10 cellular contexts compared by ENCODE assay signal in genomic region chr1:170067253-170067819, GRCh38. TPM values are rescaled to one million over a fixed set of nuclear protein-coding genes. Genes with fewer than 3 reads are reported as not detected.
DNase-seq lines count a peak whose midpoint lies in the region; ATAC-seq, FAIRE-seq and TF ChIP-seq lines count a peak whose summit lies in the region.
"Had no signal": no experiment of that assay in that cellular context is flagged by ENCODE, and none has a peak within 500 bp of the region (broad histone marks: within the 10 kb centered on the region; RNA-seq: fewer than 3 reads in every experiment).

No MANE protein-coding gene starts in this region.

- FAIRE-seq in endothelial cell of umbilical vein (lab: Jason Lieb, UNC), result peak; percentile 57

- H4K20me1 ChIP-seq in DND-41 (ENCODE audit: insufficient read depth, low read length) (no peaks in the 10 kb centered on the region), endothelial cell of umbilical vein (replicated peaks; ENCODE audit: control insufficient read depth, extremely low read depth, insufficient read depth, low read length) (no peaks in the 10 kb centered on the region)

- H3K9me3 ChIP-seq in DND-41 (ENCODE audit: insufficient read depth, low read length, severe bottlenecking) (no peaks in the 10 kb centered on the region), endothelial cell of umbilical vein (replicated peaks; ENCODE audit: control insufficient read depth, insufficient read depth, low read length) (no peaks in the 10 kb centered on the region)

- no peak overlapping the region for H3K4me3 ChIP-seq in DND-41 (ENCODE audit: low read depth in 1 of 2, low read length in 2 of 2)
- no peak overlapping the region for H3K4me3 ChIP-seq in endothelial cell of umbilical vein (replicated peaks in 1 of 3; ENCODE audit: insufficient read depth in 1 of 3, low read depth in 1 of 3, low read length in 3 of 3)

- dilution Hi-C loops in endothelial cell of umbilical vein (cut with MboI; ENCODE audit: extremely low pct_ligation_motif_present, low sequenced_read_pairs), result no loop called here

- H3K4me1 ChIP-seq in DND-41 (ENCODE audit: insufficient read depth, low read length), result peaks cover 44% of the 10 kb centered on the region
- H3K4me1 ChIP-seq in endothelial cell of umbilical vein (ENCODE audit: control insufficient read depth, extremely low read depth, insufficient read depth, low read length), result no peaks in the 10 kb centered on the region

- H3K9ac ChIP-seq in DND-41 (ENCODE audit: low read depth, low read length) (0 out of 2 replicates have a peak overlapping the region, but pooled peaks have one; percentile 50), endothelial cell of umbilical vein (replicated peaks; ENCODE audit: extremely low read depth, insufficient read depth, low read length) (no peak overlapping the region)

- H2AFZ ChIP-seq in DND-41 (ENCODE audit: low read depth, low read length) (no peak overlapping the region), endothelial cell of umbilical vein (ENCODE audit: low read depth, low read length) (no peak overlapping the region)

- no peaks in the 10 kb centered on the region for H3K36me3 ChIP-seq in DND-41 (ENCODE audit: insufficient read depth, low read length)
- H3K36me3 ChIP-seq in endothelial cell of umbilical vein (ENCODE audit: control insufficient read depth in 2 of 2, extremely low read depth in 1 of 2, insufficient read depth in 2 of 2, low read length in 2 of 2), result no peaks in the 10 kb centered on the region

- POLR2A ChIA-PET in endothelial cell of umbilical vein (lab: Charles Lee), result no interaction called here

- TF ChIP-seq POLR2A in endothelial cell of umbilical vein (IDR thresholded peaks at IDR 0.05; ENCODE audit: low read depth, low read length), result no peak

- no peak for ATAC-seq in DND-41 (ENCODE audit: insufficient read depth, low read depth)
- ATAC-seq in GM19351 (IDR thresholded peaks at IDR 0.05; ENCODE audit: unreplicated experiment), result peak; percentile 48
- peak; percentile 45 for ATAC-seq in HG03521 (IDR thresholded peaks at IDR 0.05; ENCODE audit: unreplicated experiment)
- ATAC-seq in HG03039 (IDR thresholded peaks at IDR 0.05; ENCODE audit: unreplicated experiment), result no peak

- intact Hi-C loops in endothelial cell of umbilical vein (cut with micrococcal nuclease), result no loop called here

- TF ChIP-seq CTCF in DND-41 (IDR thresholded peaks at IDR 0.05; ENCODE audit: borderline replicate concordance, extremely low read depth, low read length, poor library complexity, severe bottlenecking) (peak; percentile 21), endothelial cell of umbilical vein (IDR thresholded peaks at IDR 0.05; ENCODE audit: extremely low read depth in 1 of 2, insufficient read depth in 1 of 2, low read depth in 1 of 2, low read length in 2 of 2) (no peak)

- H3K27ac ChIP-seq in DND-41 (ENCODE audit: low read length) (no peak overlapping the region), endothelial cell of umbilical vein (ENCODE audit: insufficient read depth, low read depth, low read length) (no peak overlapping the region)

- H3K9me1 ChIP-seq in endothelial cell of umbilical vein (replicated peaks; ENCODE audit: control insufficient read depth, extremely low read depth, insufficient read depth, low read length), result no peaks in the 10 kb centered on the region

- CTCF ChIA-PET in endothelial cell of umbilical vein (lab: Charles Lee), result no interaction called here

- BruUV-seq in endothelial cell of umbilical vein (replicated peaks; lab: Mats Ljungman, UMichigan), result no TSS peak

- H3K79me2 ChIP-seq in DND-41 (ENCODE audit: insufficient read depth, low read length) (peaks cover 82% of the 10 kb centered on the region), endothelial cell of umbilical vein (ENCODE audit: control insufficient read depth, insufficient read depth, low read length) (no peaks in the 10 kb centered on the region)

- DNase-seq in DND-41 (no peak), endothelial cell of umbilical vein (ENCODE audit: low read depth, low spot score) (peak; percentile 62), NCI-H226 (no peak), NCI-H1694 (lab: John Stamatoyannopoulos, UW) (no peak)
- DNase-seq in stimulated activated CD4-positive, alpha-beta T cell treated with anti-CD3 and anti-CD28 coated beads, Interleukin-2, amount 100 ng/mL, for 48 hours, result no peak
- DNase-seq: caudate nucleus, DMS153 had no signal

- no peaks in the 10 kb centered on the region for H3K27me3 ChIP-seq in DND-41 (ENCODE audit: insufficient read depth, low read length, poor library complexity)
- H3K27me3 ChIP-seq in endothelial cell of umbilical vein (ENCODE audit: control insufficient read depth in 2 of 2, insufficient read depth in 2 of 2, low read length in 2 of 2), result no peaks in the 10 kb centered on the region

- H3K4me2 ChIP-seq in DND-41 (ENCODE audit: insufficient read depth, low read length) (peak overlapping the region; percentile 63), endothelial cell of umbilical vein (ENCODE audit: insufficient read depth, low read length) (no peak overlapping the region)

TF ChIP-seq in endothelial cell of umbilical vein, 7 proteins besides CTCF, POLR2A, EP300 and RAD21:
- TF ChIP-seq GATA2 (IDR thresholded peaks at IDR 0.05; ENCODE audit: insufficient read depth, insufficient read length, low read depth, low read length) (no peak), MAX (IDR thresholded peaks at IDR 0.05; ENCODE audit: insufficient read depth, insufficient read length) (no peak), MYC (IDR thresholded peaks at IDR 0.05; ENCODE audit: low read depth, low read length) (no peak), POLR2AphosphoS5 (IDR thresholded peaks at IDR 0.05; ENCODE audit: insufficient read depth, low read depth, low read length) (no peak)
TF ChIP-seq in endothelial cell of umbilical vein: peak in this region for 0.

RNA-seq across cellular contexts. Expression of gene KIFAP3, which starts 7.2 kb away (rescaled TPM):
- total RNA-seq in endothelial cell of umbilical vein, result 17.5 and 19.6 TPM in 2 replicates
- polyA plus RNA-seq in endothelial cell of umbilical vein, result 5.0 and 6.4 TPM in 2 replicates
- polyA plus RNA-seq in endothelial cell of umbilical vein (2011; cell fraction: cytosol; rRNA removed), result 8.4 and 8.7 TPM in 2 replicates
- polyA plus RNA-seq in endothelial cell of umbilical vein (2011; cell fraction: nucleus; rRNA removed), result 9.0 and 11.7 TPM in 2 replicates
- polyA plus RNA-seq in endothelial cell of umbilical vein (2012), result 19.4 and 21.1 TPM in 2 replicates
- polyA minus RNA-seq in endothelial cell of umbilical vein, result 8.3 and 8.4 TPM in 2 replicates
- 5.1 TPM for polyA minus RNA-seq in endothelial cell of umbilical vein (2011; cell fraction: cytosol; rRNA and poly(A)+ RNA removed)
- polyA minus RNA-seq in endothelial cell of umbilical vein (2011; cell fraction: nucleus; rRNA and poly(A)+ RNA removed), result 17.0 and 18.4 TPM in 2 replicates

Comparison
In these comparisons a context has a peak if more than half of its experiments do, and no peak if none do; other contexts are left out.
1. ATAC-seq: peak in GM19351 (single experiment) and HG03521 (single experiment); none in DND-41 (single experiment) and HG03039 (single experiment).